In the genomic region with DNA sequence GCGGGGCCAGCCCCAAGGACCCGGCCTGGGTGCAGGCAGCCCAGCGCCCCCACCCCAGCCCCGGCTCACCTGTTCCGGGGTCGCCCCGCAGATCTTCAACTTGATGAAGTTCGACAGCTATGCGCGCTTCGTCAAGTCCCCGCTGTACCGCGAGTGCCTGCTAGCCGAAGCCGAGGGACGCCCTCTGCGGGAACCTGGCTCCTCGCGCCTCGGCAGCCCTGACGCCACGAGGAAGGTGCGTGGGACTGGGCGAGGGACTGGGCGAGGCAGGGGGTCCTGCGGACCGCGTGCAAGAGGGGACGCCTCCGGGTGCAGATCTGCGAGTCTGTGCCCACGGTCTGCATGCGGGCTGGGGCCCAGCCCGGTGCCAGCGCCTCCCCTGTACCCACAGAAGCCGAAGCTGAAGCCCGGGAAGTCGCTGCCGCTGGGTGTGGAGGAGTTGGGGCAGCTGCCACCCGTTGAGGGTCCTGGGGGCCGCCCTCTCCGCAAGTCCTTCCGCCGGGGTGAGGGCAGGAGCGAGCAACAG, we compare ENCODE assay signal across 1 cellular context.
TF ChIP-seq lines count a peak whose summit lies in the region.

No MANE protein-coding gene starts in this region.

TF ChIP-seq in endothelial cell of umbilical vein, 7 proteins besides CTCF, POLR2A, EP300 and RAD21:
- TF ChIP-seq, protein P1, sequence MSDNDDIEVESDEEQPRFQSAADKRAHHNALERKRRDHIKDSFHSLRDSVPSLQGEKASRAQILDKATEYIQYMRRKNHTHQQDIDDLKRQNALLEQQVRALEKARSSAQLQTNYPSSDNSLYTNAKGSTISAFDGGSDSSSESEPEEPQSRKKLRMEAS (IDR thresholded peaks at IDR 0.05; ENCODE audit: insufficient read depth, insufficient read length) = peak; percentile 31
- TF ChIP-seq GATA2 (IDR thresholded peaks at IDR 0.05; ENCODE audit: insufficient read depth, insufficient read length, low read depth, low read length) = no peak
- TF ChIP-seq POLR2AphosphoS5 (IDR thresholded peaks at IDR 0.05; ENCODE audit: insufficient read depth, low read depth, low read length) = no peak
- TF ChIP-seq JUN (IDR thresholded peaks at IDR 0.05; ENCODE audit: borderline replicate concordance, insufficient read depth, insufficient read length, low read depth) = no peak
